Comparison of ENCODE assay signal across 20 cellular contexts in genomic region chr11:114368918-114369680, GRCh38. TPM values are rescaled to one million over a fixed set of nuclear protein-coding genes. Genes with fewer than 3 reads are reported as not detected.
DNase-seq lines count a peak whose midpoint lies in the region; ATAC-seq and TF ChIP-seq lines count a peak whose summit lies in the region.
"Had no signal": no experiment of that assay in that cellular context is flagged by ENCODE, and none has a peak within 500 bp of the region (broad histone marks: within the 10 kb centered on the region; RNA-seq: fewer than 3 reads in every experiment).

No MANE protein-coding gene starts in this region.

- H3K27me3 ChIP-seq in foreskin keratinocyte, result no peaks in the 10 kb centered on the region

- H3K4me1 ChIP-seq in foreskin keratinocyte, result peaks cover 9% of the 10 kb centered on the region

- ATAC-seq in foreskin keratinocyte (peak; percentile 62), HG03045 (IDR thresholded peaks at IDR 0.05; ENCODE audit: unreplicated experiment) (no peak)

- TF ChIP-seq CTCF in VCaP (conservative IDR thresholded peaks at IDR 0.05), result no peak
- no peak for TF ChIP-seq CTCF in foreskin keratinocyte (conservative IDR thresholded peaks at IDR 0.05)

- DNase-seq in NCI-H2029 (lab: John Stamatoyannopoulos, UW), result peak; percentile 5
- DNase-seq in NCI-H2029 treated with DMSO at 0.1 percent for 48 hours (lab: John Stamatoyannopoulos, UW), result no peak
- DNase-seq in foreskin keratinocyte, result peak in 1 of 2 donors; percentile 53
- DNase-seq in D341Med (ENCODE audit: low spot score), result no peak
- no peak for DNase-seq in NCI-H1694 (lab: John Stamatoyannopoulos, UW)
- DNase-seq in NCI-H2227 (lab: John Stamatoyannopoulos, UW; ENCODE audit: unreplicated experiment), result no peak
- DNase-seq: AML-193; DMS 273 treated with DMSO at 0.1 percent for 48 hours; DND-41; NCI-H1417; NCI-H187 treated with DMSO at 0.1 percent for 48 hours; NCI-H446; NCI-H526 treated with DMSO at 0.1 percent for 48 hours; NK-92 treated with Interleukin-12 subunit alpha and Interleukin-12 subunit beta, amount 100 ng/mL, for 24 hours; SIG-M5 had no signal

- peak overlapping the region; percentile 71 for H3K27ac ChIP-seq in VCaP
- H3K27ac ChIP-seq in foreskin keratinocyte, result no peak overlapping the region
- H3K27ac ChIP-seq: 22Rv1, C4-2B, KMS-11 had no signal

RNA-seq across cellular contexts. Expression of gene C11orf71, which starts 31.2 kb away (rescaled TPM):
- 1.2 and 1.3 TPM in 2 replicates for total RNA-seq in foreskin keratinocyte
- polyA plus RNA-seq in foreskin keratinocyte, result 1.8 and 2.4 TPM in 2 replicates

RNA-seq across cellular contexts. Expression of gene RBM7, which starts 31.4 kb away (rescaled TPM):
- 27.1 and 27.3 TPM in 2 replicates for total RNA-seq in foreskin keratinocyte
- 13.7 and 16.2 TPM in 2 replicates for polyA plus RNA-seq in foreskin keratinocyte
